Comparison of ENCODE assay signal across 1 cellular context in the genomic region with DNA sequence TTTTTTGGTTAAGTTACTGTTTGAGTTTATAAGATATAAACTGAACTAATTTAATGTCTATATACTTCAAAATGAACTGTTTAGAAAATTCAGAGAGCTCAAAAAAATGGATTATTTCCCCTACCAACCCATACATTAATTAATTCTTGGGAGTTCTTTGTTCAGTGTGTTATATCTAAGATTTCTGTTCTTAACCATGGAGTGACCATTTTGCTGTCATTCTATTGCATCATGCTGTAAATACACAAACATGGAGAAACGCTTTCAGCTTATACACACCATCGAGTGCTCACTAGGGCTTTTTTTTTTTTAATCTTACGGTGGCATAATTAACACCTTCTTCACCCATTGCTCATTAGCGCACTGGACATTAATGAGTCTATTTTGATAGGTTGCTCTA.
TF ChIP-seq lines count a peak whose summit lies in the region.

No MANE protein-coding gene starts in this region.

TF ChIP-seq in K562, 482 proteins besides CTCF, POLR2A, EP300 and RAD21 (continued from another document and continues in another):
- TF ChIP-seq, protein P1, sequence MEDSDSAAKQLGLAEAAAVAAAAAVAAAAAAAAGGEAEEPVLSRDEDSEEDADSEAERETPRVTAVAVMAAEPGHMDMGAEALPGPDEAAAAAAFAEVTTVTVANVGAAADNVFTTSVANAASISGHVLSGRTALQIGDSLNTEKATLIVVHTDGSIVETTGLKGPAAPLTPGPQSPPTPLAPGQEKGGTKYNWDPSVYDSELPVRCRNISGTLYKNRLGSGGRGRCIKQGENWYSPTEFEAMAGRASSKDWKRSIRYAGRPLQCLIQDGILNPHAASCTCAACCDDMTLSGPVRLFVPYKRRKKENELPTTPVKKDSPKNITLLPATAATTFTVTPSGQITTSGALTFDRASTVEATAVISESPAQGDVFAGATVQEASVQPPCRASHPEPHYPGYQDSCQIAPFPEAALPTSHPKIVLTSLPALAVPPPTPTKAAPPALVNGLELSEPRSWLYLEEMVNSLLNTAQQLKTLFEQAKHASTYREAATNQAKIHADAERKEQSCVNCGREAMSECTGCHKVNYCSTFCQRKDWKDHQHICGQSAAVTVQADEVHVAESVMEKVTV (CRISPR knock-in tag; IDR thresholded peaks at IDR 0.05): peak; percentile 33; the same call in 1 of the 2 replicates
- no peak for TF ChIP-seq RBM17 (IDR thresholded peaks at IDR 0.05; ENCODE audit: borderline replicate concordance, low read depth, low read length)
- TF ChIP-seq GATA2 (CRISPR knock-in tag; IDR thresholded peaks at IDR 0.05): no peak
- TF ChIP-seq IRF2 (CRISPR knock-in tag; IDR thresholded peaks at IDR 0.05): no peak
- no peak for TF ChIP-seq PCBP2 (IDR thresholded peaks at IDR 0.05; ENCODE audit: low read depth, low read length, poor library complexity, severe bottlenecking)
- TF ChIP-seq CHD1 (IDR thresholded peaks at IDR 0.05; ENCODE audit: low read length): no peak
- TF ChIP-seq POLR2H (tag; IDR thresholded peaks at IDR 0.05; ENCODE audit: low read depth): peak; percentile 73
- TF ChIP-seq, protein P2, sequence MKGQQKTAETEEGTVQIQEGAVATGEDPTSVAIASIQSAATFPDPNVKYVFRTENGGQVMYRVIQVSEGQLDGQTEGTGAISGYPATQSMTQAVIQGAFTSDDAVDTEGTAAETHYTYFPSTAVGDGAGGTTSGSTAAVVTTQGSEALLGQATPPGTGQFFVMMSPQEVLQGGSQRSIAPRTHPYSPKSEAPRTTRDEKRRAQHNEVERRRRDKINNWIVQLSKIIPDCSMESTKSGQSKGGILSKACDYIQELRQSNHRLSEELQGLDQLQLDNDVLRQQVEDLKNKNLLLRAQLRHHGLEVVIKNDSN (CRISPR knock-in tag; IDR thresholded peaks at IDR 0.05): no peak
- no peak for TF ChIP-seq KLF13 (tag; IDR thresholded peaks at IDR 0.05; ENCODE audit: borderline replicate concordance, low read depth)
- TF ChIP-seq POLR2AphosphoS2 (IDR thresholded peaks at IDR 0.05; ENCODE audit: low read length): no peak
- no peak for TF ChIP-seq SIRT6 (IDR thresholded peaks at IDR 0.05; ENCODE audit: low read depth, low read length)
- TF ChIP-seq TCF7 (IDR thresholded peaks at IDR 0.05; ENCODE audit: borderline replicate concordance): no peak
- no peak for TF ChIP-seq MCM3 (IDR thresholded peaks at IDR 0.05)
- TF ChIP-seq SAFB2 (IDR thresholded peaks at IDR 0.05; ENCODE audit: borderline replicate concordance, low read depth, low read length, severe bottlenecking): no peak
- no peak for TF ChIP-seq CC2D1A (IDR thresholded peaks at IDR 0.05)
- TF ChIP-seq ZNF668 (CRISPR knock-in tag; IDR thresholded peaks at IDR 0.05): peak; percentile 79; the same call in 1 of the 2 replicates
- peak; percentile 67; the same call in 1 of the 2 replicates for TF ChIP-seq MECOM (CRISPR knock-in tag; IDR thresholded peaks at IDR 0.05)
- TF ChIP-seq ZC3H4 (CRISPR knock-in tag; IDR thresholded peaks at IDR 0.05; ENCODE audit: borderline replicate concordance): no peak
- TF ChIP-seq TFAM (CRISPR knock-in tag; conservative IDR thresholded peaks at IDR 0.05): no peak
- TF ChIP-seq, protein P3, sequence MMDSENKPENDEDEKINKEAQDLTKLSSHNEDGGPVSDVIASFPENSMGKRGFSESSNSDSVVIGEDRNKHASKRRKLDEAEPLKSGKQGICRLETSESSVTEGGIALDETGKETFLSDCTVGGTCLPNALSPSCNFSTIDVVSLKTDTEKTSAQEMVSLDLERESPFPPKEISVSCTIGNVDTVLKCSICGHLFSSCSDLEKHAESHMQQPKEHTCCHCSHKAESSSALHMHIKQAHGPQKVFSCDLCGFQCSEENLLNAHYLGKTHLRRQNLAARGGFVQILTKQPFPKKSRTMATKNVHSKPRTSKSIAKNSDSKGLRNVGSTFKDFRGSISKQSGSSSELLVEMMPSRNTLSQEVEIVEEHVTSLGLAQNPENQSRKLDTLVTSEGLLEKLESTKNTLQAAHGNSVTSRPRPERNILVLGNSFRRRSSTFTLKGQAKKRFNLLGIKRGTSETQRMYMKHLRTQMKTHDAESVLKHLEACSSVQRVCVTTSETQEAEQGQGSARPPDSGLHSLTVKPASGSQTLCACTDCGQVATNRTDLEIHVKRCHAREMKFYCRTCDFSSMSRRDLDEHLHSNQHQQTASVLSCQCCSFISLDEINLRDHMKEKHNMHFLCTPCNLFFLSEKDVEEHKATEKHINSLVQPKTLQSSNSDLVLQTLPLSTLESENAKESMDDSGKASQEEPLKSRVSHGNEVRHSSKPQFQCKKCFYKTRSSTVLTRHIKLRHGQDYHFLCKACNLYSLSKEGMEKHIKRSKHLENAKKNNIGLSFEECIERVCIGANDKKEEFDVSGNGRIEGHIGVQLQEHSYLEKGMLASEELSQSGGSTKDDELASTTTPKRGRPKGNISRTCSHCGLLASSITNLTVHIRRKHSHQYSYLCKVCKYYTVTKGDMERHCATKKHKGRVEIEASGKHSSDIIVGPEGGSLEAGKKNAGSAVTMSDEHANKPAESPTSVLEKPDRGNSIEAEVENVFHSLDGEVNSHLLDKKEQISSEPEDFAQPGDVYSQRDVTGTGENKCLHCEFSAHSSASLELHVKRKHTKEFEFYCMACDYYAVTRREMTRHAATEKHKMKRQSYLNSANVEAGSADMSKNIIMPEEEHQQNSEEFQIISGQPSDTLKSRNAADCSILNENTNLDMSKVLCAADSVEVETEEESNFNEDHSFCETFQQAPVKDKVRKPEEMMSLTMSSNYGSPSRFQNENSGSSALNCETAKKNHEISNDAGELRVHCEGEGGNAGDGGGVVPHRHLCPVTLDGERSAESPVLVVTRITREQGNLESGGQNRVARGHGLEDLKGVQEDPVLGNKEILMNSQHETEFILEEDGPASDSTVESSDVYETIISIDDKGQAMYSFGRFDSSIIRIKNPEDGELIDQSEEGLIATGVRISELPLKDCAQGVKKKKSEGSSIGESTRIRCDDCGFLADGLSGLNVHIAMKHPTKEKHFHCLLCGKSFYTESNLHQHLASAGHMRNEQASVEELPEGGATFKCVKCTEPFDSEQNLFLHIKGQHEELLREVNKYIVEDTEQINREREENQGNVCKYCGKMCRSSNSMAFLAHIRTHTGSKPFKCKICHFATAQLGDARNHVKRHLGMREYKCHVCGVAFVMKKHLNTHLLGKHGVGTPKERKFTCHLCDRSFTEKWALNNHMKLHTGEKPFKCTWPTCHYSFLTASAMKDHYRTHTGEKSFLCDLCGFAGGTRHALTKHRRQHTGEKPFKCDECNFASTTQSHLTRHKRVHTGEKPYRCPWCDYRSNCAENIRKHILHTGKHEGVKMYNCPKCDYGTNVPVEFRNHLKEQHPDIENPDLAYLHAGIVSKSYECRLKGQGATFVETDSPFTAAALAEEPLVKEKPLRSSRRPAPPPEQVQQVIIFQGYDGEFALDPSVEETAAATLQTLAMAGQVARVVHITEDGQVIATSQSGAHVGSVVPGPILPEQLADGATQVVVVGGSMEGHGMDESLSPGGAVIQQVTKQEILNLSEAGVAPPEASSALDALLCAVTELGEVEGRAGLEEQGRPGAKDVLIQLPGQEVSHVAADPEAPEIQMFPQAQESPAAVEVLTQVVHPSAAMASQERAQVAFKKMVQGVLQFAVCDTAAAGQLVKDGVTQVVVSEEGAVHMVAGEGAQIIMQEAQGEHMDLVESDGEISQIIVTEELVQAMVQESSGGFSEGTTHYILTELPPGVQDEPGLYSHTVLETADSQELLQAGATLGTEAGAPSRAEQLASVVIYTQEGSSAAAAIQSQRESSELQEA (IDR thresholded peaks at IDR 0.05; ENCODE audit: low read depth): no peak
- TF ChIP-seq SIX5 (IDR thresholded peaks at IDR 0.05; ENCODE audit: borderline replicate concordance in 1 of 2, insufficient read depth in 1 of 2, low read depth in 1 of 2, low read length in 2 of 2): no peak
- no peak for TF ChIP-seq HMGN3 (IDR thresholded peaks at IDR 0.05; ENCODE audit: borderline replicate concordance, extremely low read depth, insufficient read length, low read depth, low read length)
- TF ChIP-seq SMAD3 (CRISPR knock-in tag; conservative IDR thresholded peaks at IDR 0.05): peak; percentile 84
- TF ChIP-seq TEAD4 (IDR thresholded peaks at IDR 0.05; ENCODE audit: low read length): no peak
- no peak for TF ChIP-seq TEAD4 (CRISPR knock-in tag; IDR thresholded peaks at IDR 0.05; ENCODE audit: borderline replicate concordance)
- no peak for TF ChIP-seq MAFK (IDR thresholded peaks at IDR 0.05; ENCODE audit: low read length)
- TF ChIP-seq ZNF584 (CRISPR knock-in tag; IDR thresholded peaks at IDR 0.05; ENCODE audit: low read depth): peak; percentile 77; the same call in 1 of the 2 replicates
- TF ChIP-seq SNIP1 (IDR thresholded peaks at IDR 0.05; ENCODE audit: low read depth): no peak
- TF ChIP-seq KDM1A (IDR thresholded peaks at IDR 0.05): no peak
- TF ChIP-seq MXI1 (IDR thresholded peaks at IDR 0.05; ENCODE audit: low read depth, low read length): no peak
- TF ChIP-seq, protein P4, sequence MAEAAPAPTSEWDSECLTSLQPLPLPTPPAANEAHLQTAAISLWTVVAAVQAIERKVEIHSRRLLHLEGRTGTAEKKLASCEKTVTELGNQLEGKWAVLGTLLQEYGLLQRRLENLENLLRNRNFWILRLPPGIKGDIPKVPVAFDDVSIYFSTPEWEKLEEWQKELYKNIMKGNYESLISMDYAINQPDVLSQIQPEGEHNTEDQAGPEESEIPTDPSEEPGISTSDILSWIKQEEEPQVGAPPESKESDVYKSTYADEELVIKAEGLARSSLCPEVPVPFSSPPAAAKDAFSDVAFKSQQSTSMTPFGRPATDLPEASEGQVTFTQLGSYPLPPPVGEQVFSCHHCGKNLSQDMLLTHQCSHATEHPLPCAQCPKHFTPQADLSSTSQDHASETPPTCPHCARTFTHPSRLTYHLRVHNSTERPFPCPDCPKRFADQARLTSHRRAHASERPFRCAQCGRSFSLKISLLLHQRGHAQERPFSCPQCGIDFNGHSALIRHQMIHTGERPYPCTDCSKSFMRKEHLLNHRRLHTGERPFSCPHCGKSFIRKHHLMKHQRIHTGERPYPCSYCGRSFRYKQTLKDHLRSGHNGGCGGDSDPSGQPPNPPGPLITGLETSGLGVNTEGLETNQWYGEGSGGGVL (CRISPR knock-in tag; IDR thresholded peaks at IDR 0.05): 0 out of 2 replicates have a peak, but pooled peaks have one; percentile 64
- TF ChIP-seq MTF1 (CRISPR knock-in tag; IDR thresholded peaks at IDR 0.05; ENCODE audit: borderline replicate concordance): no peak
- TF ChIP-seq SOX6 (IDR thresholded peaks at IDR 0.05): no peak
- no peak for TF ChIP-seq ATF7 (IDR thresholded peaks at IDR 0.05)
- TF ChIP-seq U2AF2 (optimal IDR thresholded peaks at IDR 0.05; ENCODE audit: low read depth, low read length): no peak
- no peak for TF ChIP-seq ZNF282 (CRISPR knock-in tag; IDR thresholded peaks at IDR 0.05)
- no peak for TF ChIP-seq NFATC3 (IDR thresholded peaks at IDR 0.05)
- TF ChIP-seq, protein P5, sequence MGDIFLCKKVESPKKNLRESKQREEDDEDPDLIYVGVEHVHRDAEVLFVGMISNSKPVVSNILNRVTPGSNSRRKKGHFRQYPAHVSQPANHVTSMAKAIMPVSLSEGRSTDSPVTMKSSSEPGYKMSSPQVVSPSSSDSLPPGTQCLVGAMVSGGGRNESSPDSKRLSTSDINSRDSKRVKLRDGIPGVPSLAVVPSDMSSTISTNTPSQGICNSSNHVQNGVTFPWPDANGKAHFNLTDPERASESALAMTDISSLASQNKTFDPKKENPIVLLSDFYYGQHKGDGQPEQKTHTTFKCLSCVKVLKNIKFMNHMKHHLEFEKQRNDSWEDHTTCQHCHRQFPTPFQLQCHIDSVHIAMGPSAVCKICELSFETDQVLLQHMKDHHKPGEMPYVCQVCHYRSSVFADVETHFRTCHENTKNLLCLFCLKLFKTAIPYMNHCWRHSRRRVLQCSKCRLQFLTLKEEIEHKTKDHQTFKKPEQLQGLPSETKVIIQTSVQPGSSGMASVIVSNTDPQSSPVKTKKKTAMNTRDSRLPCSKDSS (IDR thresholded peaks at IDR 0.05; ENCODE audit: low read depth, partially characterized antibody): no peak
- TF ChIP-seq EWSR1 (IDR thresholded peaks at IDR 0.05; ENCODE audit: borderline replicate concordance, low read depth, partially characterized antibody): no peak
- TF ChIP-seq, protein P6, sequence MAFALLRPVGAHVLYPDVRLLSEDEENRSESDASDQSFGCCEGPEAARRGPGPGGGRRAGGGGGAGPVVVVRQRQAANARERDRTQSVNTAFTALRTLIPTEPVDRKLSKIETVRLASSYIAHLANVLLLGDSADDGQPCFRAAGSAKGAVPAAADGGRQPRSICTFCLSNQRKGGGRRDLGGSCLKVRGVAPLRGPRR (CRISPR knock-in tag; IDR thresholded peaks at IDR 0.05): 0 out of 2 replicates have a peak, but pooled peaks have one; percentile 45
- no peak for TF ChIP-seq KDM2B (CRISPR knock-in tag; IDR thresholded peaks at IDR 0.05)
- TF ChIP-seq ARID1B (IDR thresholded peaks at IDR 0.05): no peak
- TF ChIP-seq GTF2A2 (tag; IDR thresholded peaks at IDR 0.05): no peak
- no peak for TF ChIP-seq ZNF3 (CRISPR knock-in tag; IDR thresholded peaks at IDR 0.05)
- TF ChIP-seq, protein P7, sequence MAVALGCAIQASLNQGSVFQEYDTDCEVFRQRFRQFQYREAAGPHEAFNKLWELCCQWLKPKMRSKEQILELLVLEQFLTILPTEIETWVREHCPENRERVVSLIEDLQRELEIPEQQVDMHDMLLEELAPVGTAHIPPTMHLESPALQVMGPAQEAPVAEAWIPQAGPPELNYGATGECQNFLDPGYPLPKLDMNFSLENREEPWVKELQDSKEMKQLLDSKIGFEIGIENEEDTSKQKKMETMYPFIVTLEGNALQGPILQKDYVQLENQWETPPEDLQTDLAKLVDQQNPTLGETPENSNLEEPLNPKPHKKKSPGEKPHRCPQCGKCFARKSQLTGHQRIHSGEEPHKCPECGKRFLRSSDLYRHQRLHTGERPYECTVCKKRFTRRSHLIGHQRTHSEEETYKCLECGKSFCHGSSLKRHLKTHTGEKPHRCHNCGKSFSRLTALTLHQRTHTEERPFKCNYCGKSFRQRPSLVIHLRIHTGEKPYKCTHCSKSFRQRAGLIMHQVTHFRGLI (CRISPR knock-in tag; IDR thresholded peaks at IDR 0.05): peak; percentile 63; the same call in 1 of the 2 replicates
- TF ChIP-seq, protein P8, sequence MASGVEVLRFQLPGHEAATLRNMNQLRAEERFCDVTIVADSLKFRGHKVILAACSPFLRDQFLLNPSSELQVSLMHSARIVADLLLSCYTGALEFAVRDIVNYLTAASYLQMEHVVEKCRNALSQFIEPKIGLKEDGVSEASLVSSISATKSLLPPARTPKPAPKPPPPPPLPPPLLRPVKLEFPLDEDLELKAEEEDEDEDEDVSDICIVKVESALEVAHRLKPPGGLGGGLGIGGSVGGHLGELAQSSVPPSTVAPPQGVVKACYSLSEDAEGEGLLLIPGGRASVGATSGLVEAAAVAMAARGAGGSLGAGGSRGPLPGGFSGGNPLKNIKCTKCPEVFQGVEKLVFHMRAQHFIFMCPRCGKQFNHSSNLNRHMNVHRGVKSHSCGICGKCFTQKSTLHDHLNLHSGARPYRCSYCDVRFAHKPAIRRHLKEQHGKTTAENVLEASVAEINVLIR (CRISPR knock-in tag; IDR thresholded peaks at IDR 0.05): no peak
- peak; percentile 66; the same call in 1 of the 2 replicates for TF ChIP-seq ZNF197 (CRISPR knock-in tag; IDR thresholded peaks at IDR 0.05; ENCODE audit: low read depth)
- TF ChIP-seq KAT7 (CRISPR knock-in tag; IDR thresholded peaks at IDR 0.05; ENCODE audit: borderline replicate concordance): no peak
- TF ChIP-seq BRD9 (IDR thresholded peaks at IDR 0.05; ENCODE audit: low read depth, partially characterized antibody): no peak
- TF ChIP-seq FOXJ2 (tag; IDR thresholded peaks at IDR 0.05): peak; percentile 40; the same call in 1 of the 2 replicates
- no peak for TF ChIP-seq BCL6 (CRISPR knock-in tag; IDR thresholded peaks at IDR 0.05)
- TF ChIP-seq CEBPB (tag; IDR thresholded peaks at IDR 0.05): peak; percentile 34; the same call in 1 of the 2 replicates
- TF ChIP-seq ZNF217 (CRISPR knock-in tag; IDR thresholded peaks at IDR 0.05): no peak
